In the genomic region with DNA sequence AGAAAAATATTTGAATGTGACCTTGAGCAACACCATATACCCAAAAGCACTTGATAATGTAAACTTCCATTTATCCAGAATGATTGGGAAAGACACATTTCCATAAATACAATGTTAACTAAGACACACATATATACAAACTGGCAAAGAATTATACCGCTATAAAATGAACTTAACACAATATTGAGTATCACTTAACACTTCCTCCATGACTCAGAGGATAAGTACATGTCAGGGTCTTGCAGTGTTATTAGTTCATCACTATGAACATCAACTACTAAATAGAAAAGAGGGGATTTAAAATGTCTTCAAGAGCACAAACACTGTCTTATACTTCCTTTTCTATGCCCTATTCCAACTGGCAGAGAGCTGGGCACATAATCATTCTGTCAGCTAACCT, we compare ENCODE assay signal across 20 cellular contexts.
"Had no signal": no experiment of that assay in that cellular context is flagged by ENCODE, and none has a peak within 500 bp of the region (broad histone marks: within the 10 kb centered on the region; RNA-seq: fewer than 3 reads in every experiment).

No MANE protein-coding gene starts in this region.

- ATAC-seq: activated naive CD4-positive, alpha-beta T cell treated with anti-CD3 and anti-CD28 coated beads, Interleukin-2, amount 50 U/mL, for 72 hours; left ventricle myocardium superior; mucosa of descending colon; right cardiac atrium had no signal

- H3K9me3 ChIP-seq: adrenal gland, mucosa of descending colon, suprapubic skin, transverse colon, vagina had no signal

- H3K27me3 ChIP-seq: adrenal gland, cardiac muscle cell, dorsolateral prefrontal cortex, suprapubic skin, transverse colon, vagina had no signal

- H3K4me3 ChIP-seq: adrenal gland, cardiac muscle cell, dorsolateral prefrontal cortex, mucosa of descending colon, skin epidermis, suprapubic skin, vagina had no signal

- H3K27ac ChIP-seq: adrenal gland, cardiac muscle cell, dorsolateral prefrontal cortex, epithelial cell of prostate, skin epidermis, suprapubic skin, transverse colon, vagina, WERI-Rb-1 had no signal

- FAIRE-seq: astrocyte, frontal cortex had no signal

- DNase-seq: activated CD4-positive, alpha-beta T cell treated with anti-CD3 and anti-CD28 coated beads, Interleukin-2, amount 50 U/mL, for 4 hours; activated gamma-delta T cell treated with Interleukin-2 at 50 U/mL for 16 hours; adrenal gland; dorsolateral prefrontal cortex; head of caudate nucleus; kidney glomerular epithelial cell; left ventricle myocardium superior; mucosa of descending colon; naive B cell; right cardiac atrium; transverse colon; WERI-Rb-1 had no signal

- H3K4me1 ChIP-seq: suprapubic skin, vagina had no signal

- H3K36me3 ChIP-seq: adrenal gland, cardiac muscle cell had no signal
